Comparison of ENCODE assay signal across 1 cellular context in the genomic region with DNA sequence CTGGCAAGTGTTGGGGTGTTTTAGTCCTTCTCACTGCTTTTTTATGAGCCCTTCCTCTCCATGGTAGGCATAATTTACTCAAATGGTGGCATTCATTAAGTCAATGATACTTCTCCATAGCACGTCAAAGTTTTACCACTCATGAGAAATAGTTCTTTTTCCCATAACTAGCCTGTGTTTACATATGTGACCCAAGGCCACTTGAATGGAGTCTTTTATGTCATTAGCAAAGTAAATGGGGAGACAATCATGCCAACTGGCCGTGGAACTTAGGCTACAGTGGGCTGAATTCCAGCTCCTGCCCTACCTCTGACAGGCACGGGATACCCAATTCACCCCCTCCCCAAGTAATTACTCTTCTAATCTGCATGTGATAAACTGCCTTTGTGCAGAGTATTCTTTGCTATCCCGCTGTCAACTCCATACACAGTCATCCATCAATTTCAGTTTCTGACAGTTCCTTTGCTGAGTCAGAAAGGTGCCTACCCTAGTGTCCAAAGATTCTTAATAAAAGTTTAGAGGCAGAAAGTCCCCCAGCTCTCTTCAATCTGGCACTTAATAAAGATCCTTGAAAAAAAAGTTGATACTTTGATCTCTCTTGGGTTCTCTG.
TF ChIP-seq lines count a peak whose summit lies in the region.

No MANE protein-coding gene starts in this region.

TF ChIP-seq in H1, 55 proteins besides CTCF, POLR2A, EP300 and RAD21:
- no peak for TF ChIP-seq SIRT6 (IDR thresholded peaks at IDR 0.05; ENCODE audit: low read length)
- TF ChIP-seq SP4 (IDR thresholded peaks at IDR 0.05; ENCODE audit: low read length), result no peak
- TF ChIP-seq BRCA1 (IDR thresholded peaks at IDR 0.05; ENCODE audit: low read depth, low read length), result no peak
- TF ChIP-seq SAP30 (IDR thresholded peaks at IDR 0.05; ENCODE audit: insufficient read depth, insufficient replicate concordance, low read length), result no peak
- TF ChIP-seq SRF (IDR thresholded peaks at IDR 0.05; ENCODE audit: low read depth, low read length), result no peak
- no peak for TF ChIP-seq MAFK (IDR thresholded peaks at IDR 0.05; ENCODE audit: low read depth, low read length)
- TF ChIP-seq TAF7 (optimal IDR thresholded peaks at IDR 0.05; ENCODE audit: borderline replicate concordance, low read depth, low read length), result no peak
- TF ChIP-seq SIX5 (IDR thresholded peaks at IDR 0.05; ENCODE audit: low read depth, low read length), result no peak
- no peak for TF ChIP-seq CREB1 (IDR thresholded peaks at IDR 0.05)
- no peak for TF ChIP-seq YY1 (IDR thresholded peaks at IDR 0.05; ENCODE audit: low read depth, low read length)
- TF ChIP-seq, protein P1, sequence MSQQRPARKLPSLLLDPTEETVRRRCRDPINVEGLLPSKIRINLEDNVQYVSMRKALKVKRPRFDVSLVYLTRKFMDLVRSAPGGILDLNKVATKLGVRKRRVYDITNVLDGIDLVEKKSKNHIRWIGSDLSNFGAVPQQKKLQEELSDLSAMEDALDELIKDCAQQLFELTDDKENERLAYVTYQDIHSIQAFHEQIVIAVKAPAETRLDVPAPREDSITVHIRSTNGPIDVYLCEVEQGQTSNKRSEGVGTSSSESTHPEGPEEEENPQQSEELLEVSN (IDR thresholded peaks at IDR 0.05), result no peak
- TF ChIP-seq KDM5A (IDR thresholded peaks at IDR 0.05; ENCODE audit: low read length), result no peak
- TF ChIP-seq SP1 (IDR thresholded peaks at IDR 0.05; ENCODE audit: low read depth, low read length), result no peak
- TF ChIP-seq NANOG (IDR thresholded peaks at IDR 0.05; ENCODE audit: insufficient read depth, low read depth, low read length, poor library complexity, severe bottlenecking), result no peak
